Comparison of ENCODE assay signal across 1 cellular context in genomic region chr10:29106287-29106686, GRCh38.
TF ChIP-seq lines count a peak whose summit lies in the region.

No MANE protein-coding gene starts in this region.

TF ChIP-seq in GM23338, 12 proteins besides CTCF, POLR2A, EP300 and RAD21:
- no peak for TF ChIP-seq ZNF462 (CRISPR knock-in tag; IDR thresholded peaks at IDR 0.05)
- TF ChIP-seq POLR2AphosphoS5 (IDR thresholded peaks at IDR 0.05; ENCODE audit: low read depth) = no peak
- TF ChIP-seq, protein P1, sequence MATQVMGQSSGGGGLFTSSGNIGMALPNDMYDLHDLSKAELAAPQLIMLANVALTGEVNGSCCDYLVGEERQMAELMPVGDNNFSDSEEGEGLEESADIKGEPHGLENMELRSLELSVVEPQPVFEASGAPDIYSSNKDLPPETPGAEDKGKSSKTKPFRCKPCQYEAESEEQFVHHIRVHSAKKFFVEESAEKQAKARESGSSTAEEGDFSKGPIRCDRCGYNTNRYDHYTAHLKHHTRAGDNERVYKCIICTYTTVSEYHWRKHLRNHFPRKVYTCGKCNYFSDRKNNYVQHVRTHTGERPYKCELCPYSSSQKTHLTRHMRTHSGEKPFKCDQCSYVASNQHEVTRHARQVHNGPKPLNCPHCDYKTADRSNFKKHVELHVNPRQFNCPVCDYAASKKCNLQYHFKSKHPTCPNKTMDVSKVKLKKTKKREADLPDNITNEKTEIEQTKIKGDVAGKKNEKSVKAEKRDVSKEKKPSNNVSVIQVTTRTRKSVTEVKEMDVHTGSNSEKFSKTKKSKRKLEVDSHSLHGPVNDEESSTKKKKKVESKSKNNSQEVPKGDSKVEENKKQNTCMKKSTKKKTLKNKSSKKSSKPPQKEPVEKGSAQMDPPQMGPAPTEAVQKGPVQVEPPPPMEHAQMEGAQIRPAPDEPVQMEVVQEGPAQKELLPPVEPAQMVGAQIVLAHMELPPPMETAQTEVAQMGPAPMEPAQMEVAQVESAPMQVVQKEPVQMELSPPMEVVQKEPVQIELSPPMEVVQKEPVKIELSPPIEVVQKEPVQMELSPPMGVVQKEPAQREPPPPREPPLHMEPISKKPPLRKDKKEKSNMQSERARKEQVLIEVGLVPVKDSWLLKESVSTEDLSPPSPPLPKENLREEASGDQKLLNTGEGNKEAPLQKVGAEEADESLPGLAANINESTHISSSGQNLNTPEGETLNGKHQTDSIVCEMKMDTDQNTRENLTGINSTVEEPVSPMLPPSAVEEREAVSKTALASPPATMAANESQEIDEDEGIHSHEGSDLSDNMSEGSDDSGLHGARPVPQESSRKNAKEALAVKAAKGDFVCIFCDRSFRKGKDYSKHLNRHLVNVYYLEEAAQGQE (IDR thresholded peaks at IDR 0.05; ENCODE audit: unreplicated experiment) = no peak
- no peak for TF ChIP-seq ZNF114 (CRISPR knock-in tag; IDR thresholded peaks at IDR 0.05)
- no peak for TF ChIP-seq EZH2phosphoT487 (IDR thresholded peaks at IDR 0.05; ENCODE audit: unreplicated experiment)
- TF ChIP-seq, protein P2, sequence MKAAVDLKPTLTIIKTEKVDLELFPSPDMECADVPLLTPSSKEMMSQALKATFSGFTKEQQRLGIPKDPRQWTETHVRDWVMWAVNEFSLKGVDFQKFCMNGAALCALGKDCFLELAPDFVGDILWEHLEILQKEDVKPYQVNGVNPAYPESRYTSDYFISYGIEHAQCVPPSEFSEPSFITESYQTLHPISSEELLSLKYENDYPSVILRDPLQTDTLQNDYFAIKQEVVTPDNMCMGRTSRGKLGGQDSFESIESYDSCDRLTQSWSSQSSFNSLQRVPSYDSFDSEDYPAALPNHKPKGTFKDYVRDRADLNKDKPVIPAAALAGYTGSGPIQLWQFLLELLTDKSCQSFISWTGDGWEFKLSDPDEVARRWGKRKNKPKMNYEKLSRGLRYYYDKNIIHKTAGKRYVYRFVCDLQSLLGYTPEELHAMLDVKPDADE (IDR thresholded peaks at IDR 0.05) = no peak
TF ChIP-seq in GM23338: peak in this region for 0.
